In genomic region chr16:46918905-46919792, GRCh38 we compare ENCODE assay signal across 1 cellular context.
TF ChIP-seq lines count a peak whose summit lies in the region.

No MANE protein-coding gene starts in this region.

TF ChIP-seq in HepG2, 621 proteins besides CTCF, POLR2A, EP300 and RAD21 (continued from another document and continues in another):
- TF ChIP-seq DZIP1 (CRISPR knock-in tag; IDR thresholded peaks at IDR 0.05) (peak; percentile 78; the same call in 1 of the 2 replicates), FOXA3 (CRISPR knock-in tag; IDR thresholded peaks at IDR 0.05) (peak; percentile 80), ZBTB1 (CRISPR knock-in tag; IDR thresholded peaks at IDR 0.05; ENCODE audit: borderline replicate concordance) (no peak), KDM3A (CRISPR knock-in tag; IDR thresholded peaks at IDR 0.05; ENCODE audit: low read depth) (peak; percentile 78; the same call in 1 of the 2 replicates), LRRFIP1 (CRISPR knock-in tag; conservative IDR thresholded peaks at IDR 0.05) (no peak), BRF2 (CRISPR knock-in tag; IDR thresholded peaks at IDR 0.05) (0 out of 2 replicates have a peak, but pooled peaks have one; percentile 50), ZNF572 (CRISPR knock-in tag; IDR thresholded peaks at IDR 0.05) (0 out of 2 replicates have a peak, but pooled peaks have one; percentile 75), ZNF317 (CRISPR knock-in tag; IDR thresholded peaks at IDR 0.05) (0 out of 2 replicates have a peak, but pooled peaks have one; percentile 13), ZNF33A (CRISPR knock-in tag; IDR thresholded peaks at IDR 0.05; ENCODE audit: borderline replicate concordance) (no peak), ZFP1 (CRISPR knock-in tag; IDR thresholded peaks at IDR 0.05) (peak; percentile 62; the same call in 1 of the 2 replicates), CHD4 (IDR thresholded peaks at IDR 0.05; ENCODE audit: borderline replicate concordance, low read length) (peak; percentile 59; the same call in 1 of the 2 replicates), ZMYM3 (CRISPR knock-in tag; IDR thresholded peaks at IDR 0.05) (peak; percentile 96), SP4 (CRISPR knock-in tag; IDR thresholded peaks at IDR 0.05) (peak; percentile 50; the same call in 1 of the 2 replicates), ZC3H4 (CRISPR knock-in tag; IDR thresholded peaks at IDR 0.05; ENCODE audit: borderline replicate concordance) (no peak), ZBTB44 (CRISPR knock-in tag; IDR thresholded peaks at IDR 0.05) (0 out of 2 replicates have a peak, but pooled peaks have one; percentile 75), AHDC1 (CRISPR knock-in tag; IDR thresholded peaks at IDR 0.05; ENCODE audit: borderline replicate concordance) (no peak), ZBTB42 (CRISPR knock-in tag; IDR thresholded peaks at IDR 0.05) (0 out of 2 replicates have a peak, but pooled peaks have one; percentile 47), GTF3A (CRISPR knock-in tag; conservative IDR thresholded peaks at IDR 0.05) (0 out of 2 replicates have a peak, but pooled peaks have one; percentile 64), MYNN (CRISPR knock-in tag; IDR thresholded peaks at IDR 0.05; ENCODE audit: low read depth) (0 out of 2 replicates have a peak, but pooled peaks have one; percentile 63), SIN3B (IDR thresholded peaks at IDR 0.05; ENCODE audit: low read length) (no peak), MXD1 (CRISPR knock-in tag; IDR thresholded peaks at IDR 0.05) (0 out of 2 replicates have a peak, but pooled peaks have one; percentile 14), JDP2 (CRISPR knock-in tag; IDR thresholded peaks at IDR 0.05; ENCODE audit: borderline replicate concordance) (peak; percentile 31; the same call in 1 of the 2 replicates), ZNF605 (CRISPR knock-in tag; IDR thresholded peaks at IDR 0.05) (no peak; the same call in 1 of the 2 replicates), HNRNPLL (IDR thresholded peaks at IDR 0.05; ENCODE audit: low read depth, low read length, poor library complexity, severe bottlenecking) (peak; percentile 35), NONO (IDR thresholded peaks at IDR 0.05) (no peak), NONO (CRISPR knock-in tag; conservative IDR thresholded peaks at IDR 0.05) (peak; percentile 99), STAT5B (CRISPR knock-in tag; IDR thresholded peaks at IDR 0.05) (no peak), EZH2 (conservative IDR thresholded peaks at IDR 0.05; ENCODE audit: low read depth, low read length) (no peak), HOXA9 (CRISPR knock-in tag; IDR thresholded peaks at IDR 0.05; ENCODE audit: borderline replicate concordance) (peak; percentile 87; the same call in 1 of the 2 replicates), SMAD9 (CRISPR knock-in tag; IDR thresholded peaks at IDR 0.05) (no peak), PITX1 (CRISPR knock-in tag; IDR thresholded peaks at IDR 0.05) (peak; percentile 95), REL (CRISPR knock-in tag; conservative IDR thresholded peaks at IDR 0.05) (peak; percentile 68), ZNF513 (CRISPR knock-in tag; conservative IDR thresholded peaks at IDR 0.05) (no peak), ZNF431 (CRISPR knock-in tag; IDR thresholded peaks at IDR 0.05; ENCODE audit: borderline replicate concordance, low read depth) (peak; percentile 92; the same call in 1 of the 2 replicates), ZBTB38 (CRISPR knock-in tag; IDR thresholded peaks at IDR 0.05) (peak; percentile 91), ZNF225 (CRISPR knock-in tag; IDR thresholded peaks at IDR 0.05) (peak; percentile 19; the same call in 1 of the 2 replicates), FOXC1 (CRISPR knock-in tag; IDR thresholded peaks at IDR 0.05; ENCODE audit: borderline replicate concordance) (peak; percentile 87; the same call in 1 of the 2 replicates), MAFF (IDR thresholded peaks at IDR 0.05; ENCODE audit: low read depth, low read length) (no peak)
